7 cellular contexts compared by ENCODE assay signal in genomic region chrX:12843668-12844279, GRCh38. TPM values are rescaled to one million over a fixed set of nuclear protein-coding genes. Genes with fewer than 3 reads are reported as not detected.
DNase-seq lines count a peak whose midpoint lies in the region; ATAC-seq and TF ChIP-seq lines count a peak whose summit lies in the region.

No MANE protein-coding gene starts in this region.

- no peak overlapping the region for H3K27ac Mint-ChIP-seq in CD14-positive monocyte

- H3K4me1 ChIP-seq in liver (ENCODE audit: control insufficient read depth in 4 of 4, insufficient read depth in 4 of 4, low read length in 3 of 4): peaks cover 0 to 3% (median 0%) of the 10 kb centered on the region in 4 donors
- H3K4me1 ChIP-seq in HAP-1: peaks cover 6% of the 10 kb centered on the region; the same call in 1 of the 2 replicates

- TF ChIP-seq CTCF in liver (IDR thresholded peaks at IDR 0.05; ENCODE audit: low read depth, low read length, missing input control) (no peak), omental fat pad (IDR thresholded peaks at IDR 0.05) (no peak), CD14-positive monocyte (IDR thresholded peaks at IDR 0.05) (no peak)

- H3K9me3 ChIP-seq in liver (ENCODE audit: control insufficient read depth in 4 of 4, low read length in 3 of 4) (no peaks in the 10 kb centered on the region), HAP-1 (no peaks in the 10 kb centered on the region)

- in situ Hi-C loops in HAP-1 (cut with MboI; ENCODE audit: low sequenced_read_pairs): no loop called here

- H3K36me3 ChIP-seq in liver (ENCODE audit: control insufficient read depth in 4 of 4, insufficient read depth in 3 of 4, low read depth in 1 of 4, low read length in 3 of 4) (no peaks in the 10 kb centered on the region), HAP-1 (replicated peaks) (no peaks in the 10 kb centered on the region)

- no peak for TF ChIP-seq RAD21 in liver (IDR thresholded peaks at IDR 0.05)

- H3K27me3 Mint-ChIP-seq in CD14-positive monocyte (ENCODE audit: low read depth in 3 of 3): peaks cover 0 to 25% (median 0%) of the 10 kb centered on the region in 3 donors

- H3K27me3 ChIP-seq in liver (ENCODE audit: control insufficient read depth in 4 of 4, insufficient read depth in 4 of 4, low read length in 3 of 4) (no peaks in the 10 kb centered on the region), HAP-1 (ENCODE audit: low read depth) (no peaks in the 10 kb centered on the region)

- 17% methylated on average over 6 of the region's 6 CpGs for WGBS in liver

- peak overlapping the region in 1 of 2 donors; percentile 21 for H3K4me3 Mint-ChIP-seq in CD14-positive monocyte

- H3K36me3 Mint-ChIP-seq in CD14-positive monocyte: no peaks in the 10 kb centered on the region

- DNase-seq in HAP-1 (ENCODE audit: low spot score in 2 of 2) (no peak), omental fat pad (ENCODE audit: low spot score) (no peak), CD14-positive monocyte (ENCODE audit: low spot score) (no peak)

- peaks cover 9% of the 10 kb centered on the region for H3K4me1 Mint-ChIP-seq in CD14-positive monocyte

- H3K9me3 Mint-ChIP-seq in CD14-positive monocyte: peaks cover 0 to 7% (median 2%) of the 10 kb centered on the region in 7 donors

- H3K27ac ChIP-seq in liver (ENCODE audit: low read depth in 1 of 2, low read length in 2 of 2): no peak overlapping the region

- ATAC-seq in GM18868 (IDR thresholded peaks at IDR 0.05; ENCODE audit: unreplicated experiment): peak; percentile 88
- peak; percentile 96 for ATAC-seq in GM21529 (IDR thresholded peaks at IDR 0.05; ENCODE audit: unreplicated experiment)
- peak; percentile 90 for ATAC-seq in HG03442 (IDR thresholded peaks at IDR 0.05; ENCODE audit: unreplicated experiment)
- ATAC-seq in omental fat pad (ENCODE audit: low FRiP score): no peak

- H3K4me3 ChIP-seq in liver (ENCODE audit: low read depth in 1 of 3, low read length in 3 of 3) (peak overlapping the region in 2 of 3 donors; percentile 14 to 25), HAP-1 (no peak overlapping the region)

- peak overlapping the region in 1 of 2 donors; percentile 53 for H3K9ac ChIP-seq in liver (ENCODE audit: low read depth in 1 of 2, low read length in 2 of 2)

- intact Hi-C loops in CD14-positive monocyte (cut with micrococcal nuclease): no loop called here

TF ChIP-seq in liver, 16 proteins besides CTCF, POLR2A, EP300 and RAD21:
- TF ChIP-seq HNF4A (conservative IDR thresholded peaks at IDR 0.05) (peak; percentile 39 to 57), NR2F2 (IDR thresholded peaks at IDR 0.05) (no peak), GABPA (IDR thresholded peaks at IDR 0.05 in 1 of 2, conservative IDR thresholded peaks at IDR 0.05 in 1 of 2) (no peak), MAX (IDR thresholded peaks at IDR 0.05) (no peak), FOXA2 (IDR thresholded peaks at IDR 0.05) (no peak), ATF3 (IDR thresholded peaks at IDR 0.05) (no peak), SP1 (IDR thresholded peaks at IDR 0.05) (peak; percentile 45)

RNA-seq across cellular contexts. Expression of gene TLR7, which starts 23.1 kb away (rescaled TPM):
- total RNA-seq in liver: under 1 TPM; 0.17 to 0.65 TPM
- under 1 TPM; 0.10 to 0.12 TPM for polyA plus RNA-seq in liver
- total RNA-seq in omental fat pad: 1 to 10 TPM in 2 of 4 donors, under 1 TPM in 2; 0.32 to 1.3 (median 0.95) TPM
- polyA plus RNA-seq in CD14-positive monocyte: 10 to 100 TPM; 23.0 to 27.3 TPM

RNA-seq across cellular contexts. Expression of gene PRPS2, which starts 52.6 kb away (rescaled TPM):
- total RNA-seq in liver (10 to 100 TPM; 13.1 to 19.9 TPM), omental fat pad (10 to 100 TPM; 13.0 to 23.5 (median 19.4) TPM)
- polyA plus RNA-seq in liver (10 to 100 TPM; 12.7 to 14.0 TPM), CD14-positive monocyte (10 to 100 TPM; 17.3 to 19.6 TPM)
